ENCODE assay signal across 7 cellular contexts in genomic region chr4:38967260-38968095, GRCh38.
DNase-seq lines count a peak whose midpoint lies in the region; ATAC-seq and TF ChIP-seq lines count a peak whose summit lies in the region.

No MANE protein-coding gene starts in this region.

- DNase-seq in GM04504 (ENCODE audit: low read depth) (peak; percentile 92), SK-MEL-5 (ENCODE audit: low read depth, low spot score) (peak; percentile 38), fibroblast of pulmonary artery (ENCODE audit: low read depth) (peak; percentile 97), pons (ENCODE audit: low spot score) (peak; percentile 14), T-helper 9 cell (no peak), activated gamma-delta T cell treated with Interleukin-2 at 50 U/mL for 16 hours (no peak)

- no peak for TF ChIP-seq CTCF in fibroblast of pulmonary artery (IDR thresholded peaks at IDR 0.05; ENCODE audit: low read length, missing control alignments)

- in situ Hi-C loops in SK-MEL-5 (cut with HindIII; ENCODE audit: low pct_unique_long_range_greater_than_20kb, low sequenced_read_pairs), result no loop called here

- H3K4me3 ChIP-seq in fibroblast of pulmonary artery (replicated peaks; ENCODE audit: low read depth, low read length), result no peak overlapping the region

- no peak for ATAC-seq in GM21717 (IDR thresholded peaks at IDR 0.05; ENCODE audit: unreplicated experiment)

Comparison
In these comparisons a context has a peak if more than half of its experiments do, and no peak if none do; other contexts are left out.
1. DNase-seq: peak in GM04504 (single experiment), SK-MEL-5 (single experiment), fibroblast of pulmonary artery (single experiment) and pons (single experiment); none in T-helper 9 cell (single experiment) and activated gamma-delta T cell treated with Interleukin-2 at 50 U/mL for 16 hours (single experiment).